12 cellular contexts compared by ENCODE assay signal in genomic region chr4:72525938-72526337, GRCh38. TPM values are rescaled to one million over a fixed set of nuclear protein-coding genes. Genes with fewer than 3 reads are reported as not detected.
DNase-seq lines count a peak whose midpoint lies in the region; ATAC-seq, FAIRE-seq and TF ChIP-seq lines count a peak whose summit lies in the region.
"Had no signal": no experiment of that assay in that cellular context is flagged by ENCODE, and none has a peak within 500 bp of the region (broad histone marks: within the 10 kb centered on the region; RNA-seq: fewer than 3 reads in every experiment).

No MANE protein-coding gene starts in this region.

- 10% methylated on average over 2 of the region's 2 CpGs for WGBS in mammary epithelial cell (ENCODE audit: low coverage, missing lambda C conversion rate)

- dilution Hi-C loops in mammary epithelial cell (cut with HindIII; ENCODE audit: low sequenced_read_pairs) = no loop called here

- H3K9me3 ChIP-seq in mammary epithelial cell (replicated peaks; ENCODE audit: insufficient read depth, low read length) (no peaks in the 10 kb centered on the region), kidney (ENCODE audit: control insufficient read depth in 1 of 2, low read length in 2 of 2) (no peaks in the 10 kb centered on the region), colonic mucosa (no peaks in the 10 kb centered on the region), PC-9 (ENCODE audit: insufficient read depth, low read depth) (no peaks in the 10 kb centered on the region)

- H3K4me2 ChIP-seq in mammary epithelial cell (ENCODE audit: insufficient read depth, low read depth, low read length) = no peak overlapping the region
- no peak overlapping the region for H3K4me2 ChIP-seq in PC-9

- H3K27ac Mint-ChIP-seq in stimulated activated effector memory CD8-positive, alpha-beta T cell treated with anti-CD3 and anti-CD28 coated beads, Interleukin-12 subunit alpha, Interleukin-12 subunit beta, amount 100 ng/mL, for 72 hours = peak overlapping the region; percentile 53
- H3K27ac Mint-ChIP-seq: immature natural killer cell had no signal

- FAIRE-seq in kidney (lab: Jason Lieb, UNC) = no peak
- FAIRE-seq: GM12878 had no signal

- CTCF ChIA-PET in mammary epithelial cell (lab: Charles Lee; ENCODE audit: low non-redundant PET) = no interaction called here
- CTCF ChIA-PET in PC-9 (lab: Charles Lee) = no interaction called here

- H3K36me3 ChIP-seq in mammary epithelial cell (ENCODE audit: insufficient read depth, low read length) (no peaks in the 10 kb centered on the region), kidney (ENCODE audit: control insufficient read depth in 1 of 2, insufficient read depth in 2 of 2, low read length in 2 of 2) (no peaks in the 10 kb centered on the region), colonic mucosa (no peaks in the 10 kb centered on the region), PC-9 (ENCODE audit: low read depth) (no peaks in the 10 kb centered on the region)

- no peaks in the 10 kb centered on the region for H3F3A ChIP-seq in PC-9 (ENCODE audit: insufficient read depth, low read depth)

- H3K27me3 ChIP-seq in mammary epithelial cell (ENCODE audit: insufficient read depth, low read length) (no peaks in the 10 kb centered on the region), colonic mucosa (no peaks in the 10 kb centered on the region), PC-9 (ENCODE audit: insufficient read depth, low read depth) (no peaks in the 10 kb centered on the region)

- H3K4me1 ChIP-seq in mammary epithelial cell (ENCODE audit: insufficient read depth, low read length) = peaks cover 5% of the 10 kb centered on the region
- H3K4me1 ChIP-seq in kidney (ENCODE audit: control insufficient read depth in 1 of 2, insufficient read depth in 1 of 2, low read depth in 1 of 2, low read length in 2 of 2) = no peaks in the 10 kb centered on the region
- H3K4me1 ChIP-seq in colonic mucosa = no peaks in the 10 kb centered on the region
- H3K4me1 ChIP-seq in PC-9 (replicated peaks; ENCODE audit: insufficient read depth) = no peaks in the 10 kb centered on the region

- H3K4me3 ChIP-seq in mammary epithelial cell (replicated peaks in 1 of 3; ENCODE audit: insufficient read depth in 1 of 3, low read depth in 2 of 3, low read length in 3 of 3) (no peak overlapping the region), kidney (ENCODE audit: low read length in 2 of 2) (no peak overlapping the region), colonic mucosa (no peak overlapping the region), PC-9 (no peak overlapping the region)
- H3K4me3 ChIP-seq: GM12878 had no signal

- POLR2A ChIA-PET in PC-9 (lab: Charles Lee; ENCODE audit: unreplicated experiment) = interaction anchor here (0.6 kb wide), 1 partner anchor 925 kb away, joined by 6 read pairs; no protein-coding TSS in a partner anchor

- peak; percentile 8 for ATAC-seq in stimulated activated effector memory CD8-positive, alpha-beta T cell treated with anti-CD3 and anti-CD28 coated beads, Interleukin-12 subunit alpha, Interleukin-12 subunit beta, amount 100 ng/mL, for 72 hours
- ATAC-seq: GM12878 had no signal

- no peaks in the 10 kb centered on the region for H3K4me1 Mint-ChIP-seq in stimulated activated effector memory CD8-positive, alpha-beta T cell treated with anti-CD3 and anti-CD28 coated beads, Interleukin-12 subunit alpha, Interleukin-12 subunit beta, amount 100 ng/mL, for 72 hours
- H3K4me1 Mint-ChIP-seq: immature natural killer cell had no signal

- DNase-seq in HS-5 (ENCODE audit: low read depth) (peak; percentile 20), mammary epithelial cell (peak; percentile 11), kidney (peak; percentile 76), colonic mucosa (no peak), NCI-H146 (lab: John Stamatoyannopoulos, UW) (no peak), PC-9 (no peak)
- DNase-seq in stimulated activated effector memory CD8-positive, alpha-beta T cell treated with anti-CD3 and anti-CD28 coated beads, Interleukin-12 subunit alpha, Interleukin-12 subunit beta, amount 100 ng/mL, for 72 hours (ENCODE audit: low spot score in 2 of 2) = no peak
- DNase-seq in activated T-cell treated with anti-CD3 and anti-CD28 coated beads, Interleukin-2, amount 50 U/mL, for 1 hour = no peak
- DNase-seq: effector memory CD4-positive, alpha-beta T cell; immature natural killer cell; NCI-H2081 treated with DMSO at 0.1 percent for 48 hours had no signal

- H3K79me2 ChIP-seq in mammary epithelial cell (ENCODE audit: insufficient read depth, low read length) (no peaks in the 10 kb centered on the region), PC-9 (ENCODE audit: low read depth) (no peaks in the 10 kb centered on the region)

- no peak overlapping the region for H2AFZ ChIP-seq in mammary epithelial cell (ENCODE audit: low read depth, low read length)
- H2AFZ ChIP-seq in PC-9 = no peak overlapping the region

- in situ Hi-C loops in mammary epithelial cell (cut with MboI; ENCODE audit: low sequenced_read_pairs in 2 of 2) = no loop called here

- H3K4me3 Mint-ChIP-seq in stimulated activated effector memory CD8-positive, alpha-beta T cell treated with anti-CD3 and anti-CD28 coated beads, Interleukin-12 subunit alpha, Interleukin-12 subunit beta, amount 100 ng/mL, for 72 hours = no peak overlapping the region
- H3K4me3 Mint-ChIP-seq: immature natural killer cell had no signal

- peaks cover 3% of the 10 kb centered on the region for H3K9me3 Mint-ChIP-seq in stimulated activated effector memory CD8-positive, alpha-beta T cell treated with anti-CD3 and anti-CD28 coated beads, Interleukin-12 subunit alpha, Interleukin-12 subunit beta, amount 100 ng/mL, for 72 hours

- TF ChIP-seq CTCF in mammary epithelial cell (conservative IDR thresholded peaks at IDR 0.05 in 1 of 2, IDR thresholded peaks at IDR 0.05 in 1 of 2; ENCODE audit: extremely low read depth in 1 of 2, insufficient read depth in 1 of 2, low read depth in 1 of 2, low read length in 2 of 2) = no peak
- no peak for TF ChIP-seq CTCF in kidney (IDR thresholded peaks at IDR 0.05; ENCODE audit: borderline replicate concordance, extremely low read depth, insufficient read depth)
- TF ChIP-seq CTCF in colonic mucosa (IDR thresholded peaks at IDR 0.05) = no peak
- no peak for TF ChIP-seq CTCF in PC-9 (conservative IDR thresholded peaks at IDR 0.05)

- H3K9ac ChIP-seq in mammary epithelial cell (ENCODE audit: insufficient read depth, low read length) (no peak overlapping the region), kidney (ENCODE audit: low read length in 2 of 2) (no peak overlapping the region), colonic mucosa (ENCODE audit: low read depth in 2 of 2, low read length in 2 of 2) (no peak overlapping the region)

- H4K20me1 ChIP-seq in mammary epithelial cell (ENCODE audit: insufficient read depth, low read length) (no peaks in the 10 kb centered on the region), PC-9 (ENCODE audit: insufficient read depth) (no peaks in the 10 kb centered on the region)

- intact Hi-C loops in mammary epithelial cell (cut with micrococcal nuclease) = no loop called here
- intact Hi-C loops in kidney (cut with DNase I) = no loop called here
- intact Hi-C loops in colonic mucosa (cut with DNase I) = no loop called here
- intact Hi-C loops in PC-9 (cut with micrococcal nuclease; ENCODE audit: unreplicated experiment) = no loop called here

- BruUV-seq in mammary epithelial cell (replicated peaks; lab: Mats Ljungman, UMichigan) (no TSS peak), PC-9 (replicated peaks; lab: Mats Ljungman, UMichigan) (no TSS peak)

- no peak overlapping the region for H3K27ac ChIP-seq in mammary epithelial cell (ENCODE audit: insufficient read depth, low read depth, low read length)
- H3K27ac ChIP-seq in kidney (ENCODE audit: low read depth in 2 of 2, low read length in 2 of 2) = no peak overlapping the region
- no peak overlapping the region for H3K27ac ChIP-seq in colonic mucosa
- H3K27ac ChIP-seq in PC-9 = no peak overlapping the region

- H3K9me2 ChIP-seq in PC-9 (ENCODE audit: insufficient read depth) = no peaks in the 10 kb centered on the region

- no peaks in the 10 kb centered on the region for H3K36me3 Mint-ChIP-seq in stimulated activated effector memory CD8-positive, alpha-beta T cell treated with anti-CD3 and anti-CD28 coated beads, Interleukin-12 subunit alpha, Interleukin-12 subunit beta, amount 100 ng/mL, for 72 hours
- H3K36me3 Mint-ChIP-seq: immature natural killer cell had no signal

RNA-seq across cellular contexts. Expression of gene ADAMTS3, which starts 43.1 kb away (rescaled TPM):
- total RNA-seq in mammary epithelial cell (1 to 10 TPM in 1 of 2 donors, under 1 TPM in 1; 0.24 to 2.5 TPM), kidney (4.2 TPM), colonic mucosa (under 1 TPM; 0.15 to 0.29 TPM), PC-9 (2021) (0.30 and 0.76 TPM in 2 replicates)
- polyA plus RNA-seq in mammary epithelial cell (0.10 TPM), kidney (ENCODE audit: insufficient read depth, low read depth, low replicate concordance) (0.56 TPM)
- not detected for polyA minus RNA-seq in mammary epithelial cell
- polyA plus RNA-seq: immature natural killer cell had no signal

Comparison
In these comparisons a context has a peak if more than half of its experiments do, and no peak if none do; other contexts are left out.
1. DNase-seq: peak in HS-5 (single experiment), mammary epithelial cell (single experiment) and kidney (single experiment); none in stimulated activated effector memory CD8-positive, alpha-beta T cell treated with anti-CD3 and anti-CD28 coated beads, Interleukin-12 subunit alpha, Interleukin-12 subunit beta, amount 100 ng/mL, for 72 hours (0 of 2), colonic mucosa (single experiment), NCI-H146 (single experiment), PC-9 (0 of 2) and activated T-cell treated with anti-CD3 and anti-CD28 coated beads, Interleukin-2, amount 50 U/mL, for 1 hour (single experiment).